Comparison of ENCODE assay signal across 15 cellular contexts in the genomic region with DNA sequence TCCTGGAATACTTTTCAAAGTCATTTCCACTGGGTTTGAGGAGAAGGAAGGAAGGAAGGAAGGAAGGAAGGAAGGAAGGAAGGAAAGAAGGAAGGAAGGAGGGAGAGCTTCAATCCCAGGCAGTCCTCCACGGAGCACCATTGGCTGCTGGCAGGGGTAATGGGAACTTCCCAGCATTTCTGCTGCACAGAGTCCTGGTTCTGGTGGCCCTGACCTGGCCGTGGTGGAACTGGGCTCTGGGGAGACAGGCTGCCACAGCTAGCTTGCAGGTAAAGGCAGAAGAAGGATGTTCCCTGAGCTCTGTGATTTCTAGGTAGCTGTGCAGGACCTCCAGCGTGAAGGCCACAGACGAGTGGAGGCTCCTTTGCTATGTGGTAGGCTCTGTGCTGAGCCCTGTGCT. TPM values are rescaled to one million over a fixed set of nuclear protein-coding genes. Genes with fewer than 3 reads are reported as not detected.
DNase-seq lines count a peak whose midpoint lies in the region; ATAC-seq and TF ChIP-seq lines count a peak whose summit lies in the region.
"Had no signal": no experiment of that assay in that cellular context is flagged by ENCODE, and none has a peak within 500 bp of the region (broad histone marks: within the 10 kb centered on the region; RNA-seq: fewer than 3 reads in every experiment).

No MANE protein-coding gene starts in this region.

- TF ChIP-seq EP300 in tibial nerve (IDR thresholded peaks at IDR 0.05), result no peak

- H3K36me3 Mint-ChIP-seq in endothelial cell (ENCODE audit: low read depth, unreplicated experiment), result peaks cover 33% of the 10 kb centered on the region
- no peaks in the 10 kb centered on the region for H3K36me3 Mint-ChIP-seq in natural killer cell treated with Interleukin-12 subunit alpha and Interleukin-12 subunit beta and Interleukin-15 and Interleukin-18, amount 100 ng/mL, for 72 hours
- H3K36me3 Mint-ChIP-seq: CD4-positive, CD25-positive, alpha-beta regulatory T cell had no signal

- intact Hi-C loops in Right ventricle myocardium inferior (cut with DNase I), result no loop called here

- H3K79me2 ChIP-seq in smooth muscle cell (ENCODE audit: low read depth), result peaks cover 45% of the 10 kb centered on the region

- DNase-seq in RWPE2 (ENCODE audit: low spot score) (peak; percentile 38), endothelial cell (ENCODE audit: low spot score) (no peak), smooth muscle cell (lab: John Stamatoyannopoulos, UW; ENCODE audit: unreplicated experiment) (no peak), tibial nerve (ENCODE audit: low spot score in 2 of 2) (no peak), Right ventricle myocardium inferior (ENCODE audit: missing footprints) (no peak)
- DNase-seq in natural killer cell treated with Interleukin-12 subunit alpha and Interleukin-12 subunit beta and Interleukin-15 and Interleukin-18, amount 100 ng/mL, for 72 hours (ENCODE audit: low spot score), result no peak
- DNase-seq: Calu3; CD4-positive, CD25-positive, alpha-beta regulatory T cell; DMS 273 treated with DMSO at 0.1 percent for 48 hours; H7 had no signal

- H2AFZ ChIP-seq in smooth muscle cell (ENCODE audit: low read depth), result no peak overlapping the region
- H2AFZ ChIP-seq: GM23338 had no signal

- H3K9ac ChIP-seq in BLaER1 (no peak overlapping the region), smooth muscle cell (ENCODE audit: low read depth) (no peak overlapping the region)

- peaks cover 47% of the 10 kb centered on the region for H3K4me1 ChIP-seq in BLaER1
- no peaks in the 10 kb centered on the region for H3K4me1 ChIP-seq in RWPE2 (ENCODE audit: insufficient read depth, poor library complexity, severe bottlenecking)
- H3K4me1 ChIP-seq in smooth muscle cell (ENCODE audit: low read depth), result peaks cover 30% of the 10 kb centered on the region
- peaks cover 0 to 36% (median 10%) of the 10 kb centered on the region in 4 donors for H3K4me1 ChIP-seq in tibial nerve

- WGBS in smooth muscle cell (ENCODE audit: low lambda C conversion rate), result 92% methylated on average over 4 of the region's 4 CpGs
- 88 to 89% methylated on average over 4 of the region's 4 CpGs for WGBS in tibial nerve, 2 donors

- no peaks in the 10 kb centered on the region for H3K9me3 Mint-ChIP-seq in endothelial cell (ENCODE audit: unreplicated experiment)
- H3K9me3 Mint-ChIP-seq in natural killer cell treated with Interleukin-12 subunit alpha and Interleukin-12 subunit beta and Interleukin-15 and Interleukin-18, amount 100 ng/mL, for 72 hours, result no peaks in the 10 kb centered on the region
- H3K9me3 Mint-ChIP-seq: CD4-positive, CD25-positive, alpha-beta regulatory T cell; GM23338 had no signal

- H3K27ac ChIP-seq in BLaER1, result no peak overlapping the region
- no peak overlapping the region for H3K27ac ChIP-seq in RWPE2 (ENCODE audit: poor library complexity, severe bottlenecking)
- H3K27ac ChIP-seq in smooth muscle cell (ENCODE audit: low read depth), result no peak overlapping the region
- H3K27ac ChIP-seq in tibial nerve, result no peak overlapping the region
- H3K27ac ChIP-seq: 22Rv1, HL-60 had no signal

- H3K9me3 ChIP-seq in BLaER1 (no peaks in the 10 kb centered on the region), RWPE2 (ENCODE audit: severe bottlenecking) (no peaks in the 10 kb centered on the region), smooth muscle cell (replicated peaks; ENCODE audit: low read depth) (no peaks in the 10 kb centered on the region), tibial nerve (no peaks in the 10 kb centered on the region)

- H3K4me2 ChIP-seq in BLaER1 (peak overlapping the region; percentile 85), smooth muscle cell (peak overlapping the region; percentile 54)
- H3K4me2 ChIP-seq: GM23338 had no signal

- H3K36me3 ChIP-seq in BLaER1 (no peaks in the 10 kb centered on the region), RWPE2 (ENCODE audit: low read depth) (no peaks in the 10 kb centered on the region), smooth muscle cell (ENCODE audit: low read depth) (no peaks in the 10 kb centered on the region), tibial nerve (no peaks in the 10 kb centered on the region)

- H3F3A ChIP-seq in smooth muscle cell (ENCODE audit: low read depth), result peaks cover 3% of the 10 kb centered on the region

- ATAC-seq in RWPE2 (ENCODE audit: low read depth) (no peak), Right ventricle myocardium inferior (no peak)
- no peak for ATAC-seq in natural killer cell treated with Interleukin-12 subunit alpha and Interleukin-12 subunit beta and Interleukin-15 and Interleukin-18, amount 100 ng/mL, for 72 hours
- ATAC-seq: GM23338, K562 had no signal

- H3K27me3 ChIP-seq in BLaER1 (peaks cover 3% of the 10 kb centered on the region; the same call in 1 of the 2 replicates), RWPE2 (ENCODE audit: insufficient read depth, poor library complexity, severe bottlenecking) (no peaks in the 10 kb centered on the region), smooth muscle cell (ENCODE audit: low read depth) (no peaks in the 10 kb centered on the region), tibial nerve (no peaks in the 10 kb centered on the region)

- no peak overlapping the region for H3K4me3 Mint-ChIP-seq in endothelial cell (ENCODE audit: unreplicated experiment)
- no peak overlapping the region for H3K4me3 Mint-ChIP-seq in natural killer cell treated with Interleukin-12 subunit alpha and Interleukin-12 subunit beta and Interleukin-15 and Interleukin-18, amount 100 ng/mL, for 72 hours
- H3K4me3 Mint-ChIP-seq: CD4-positive, CD25-positive, alpha-beta regulatory T cell; GM23338 had no signal

- H4K20me1 ChIP-seq in BLaER1, result peaks cover 6% of the 10 kb centered on the region; the same call in 1 of the 2 replicates
- H4K20me1 ChIP-seq in smooth muscle cell (ENCODE audit: low read depth), result peaks cover 88% of the 10 kb centered on the region

- TF ChIP-seq CTCF in RWPE2 (IDR thresholded peaks at IDR 0.05; ENCODE audit: poor library complexity, severe bottlenecking) (no peak), endothelial cell (IDR thresholded peaks at IDR 0.05; ENCODE audit: unreplicated experiment) (no peak), smooth muscle cell (IDR thresholded peaks at IDR 0.05; ENCODE audit: borderline replicate concordance, insufficient read depth, poor library complexity, severe bottlenecking) (no peak), tibial nerve (IDR thresholded peaks at IDR 0.05) (no peak)

- H3K27me3 Mint-ChIP-seq in endothelial cell (ENCODE audit: unreplicated experiment), result peaks cover 24% of the 10 kb centered on the region
- H3K27me3 Mint-ChIP-seq in natural killer cell treated with Interleukin-12 subunit alpha and Interleukin-12 subunit beta and Interleukin-15 and Interleukin-18, amount 100 ng/mL, for 72 hours, result peaks cover 48 to 70% of the 10 kb centered on the region in 2 donors

- H3K27ac Mint-ChIP-seq in endothelial cell (ENCODE audit: unreplicated experiment), result peak overlapping the region; percentile 52
- H3K27ac Mint-ChIP-seq in natural killer cell treated with Interleukin-12 subunit alpha and Interleukin-12 subunit beta and Interleukin-15 and Interleukin-18, amount 100 ng/mL, for 72 hours, result no peak overlapping the region
- H3K27ac Mint-ChIP-seq: CD4-positive, CD25-positive, alpha-beta regulatory T cell; GM23338 had no signal

- H3K4me3 ChIP-seq in BLaER1 (no peak overlapping the region), RWPE2 (ENCODE audit: severe bottlenecking) (no peak overlapping the region), smooth muscle cell (no peak overlapping the region), tibial nerve (no peak overlapping the region)
- H3K4me3 ChIP-seq: GM23338, K562 had no signal

- no peak for TF ChIP-seq POLR2A in tibial nerve (IDR thresholded peaks at IDR 0.05)

- peaks cover 52% of the 10 kb centered on the region for H3K4me1 Mint-ChIP-seq in endothelial cell (ENCODE audit: unreplicated experiment)
- peaks cover 4 to 7% of the 10 kb centered on the region in 2 donors for H3K4me1 Mint-ChIP-seq in natural killer cell treated with Interleukin-12 subunit alpha and Interleukin-12 subunit beta and Interleukin-15 and Interleukin-18, amount 100 ng/mL, for 72 hours (ENCODE audit: low read depth in 2 of 2)
- H3K4me1 Mint-ChIP-seq: CD4-positive, CD25-positive, alpha-beta regulatory T cell had no signal

RNA-seq across cellular contexts. Expression of gene PKNOX2, which starts 10.6 kb away (rescaled TPM):
- total RNA-seq in endothelial cell (ENCODE audit: unreplicated experiment), result 41.8 TPM
- 6.5 and 7.2 TPM in 2 replicates for total RNA-seq in smooth muscle cell
- 6.0 and 7.9 TPM in 2 replicates for polyA plus RNA-seq in smooth muscle cell
- total RNA-seq in tibial nerve, result 1 to 10 TPM; 5.7 to 7.2 (median 6.4) TPM
- 9.1 TPM for total RNA-seq in Right ventricle myocardium inferior
- total RNA-seq in natural killer cell treated with Interleukin-12 subunit alpha and Interleukin-12 subunit beta and Interleukin-15 and Interleukin-18, amount 100 ng/mL, for 72 hours, result not detected
- total RNA-seq: Calu3; CD4-positive, CD25-positive, alpha-beta regulatory T cell; K562 had no signal
- polyA plus RNA-seq: CD4-positive, CD25-positive, alpha-beta regulatory T cell; K562 had no signal
